In the genomic region with DNA sequence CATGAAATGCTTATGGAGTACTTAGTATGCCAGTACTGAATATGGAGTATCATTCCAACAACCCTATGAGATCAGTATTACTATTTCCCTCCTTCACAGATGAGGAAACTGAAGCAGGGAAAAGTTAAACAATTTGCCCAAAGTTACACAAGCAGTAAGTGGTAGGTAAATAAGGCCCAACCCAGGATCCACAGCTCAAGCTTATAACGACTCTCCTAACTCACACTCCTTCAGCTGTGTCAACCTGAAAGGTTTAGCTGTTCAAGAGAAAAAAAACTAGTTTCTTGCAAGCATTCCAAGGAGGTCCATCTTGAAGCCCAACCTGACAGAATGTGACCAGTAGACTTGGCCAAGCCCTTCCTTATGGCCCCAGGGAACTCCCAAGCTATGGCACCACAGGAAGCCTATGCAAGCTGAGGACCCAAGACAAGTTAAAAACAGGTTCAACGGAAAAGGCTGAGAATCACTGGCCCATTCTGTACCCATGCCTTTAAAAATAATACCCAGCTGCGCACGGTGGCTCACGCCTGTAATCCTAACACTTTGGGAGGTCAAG, we compare ENCODE assay signal across 1 cellular context.
TF ChIP-seq lines count a peak whose summit lies in the region.

No MANE protein-coding gene starts in this region.

TF ChIP-seq in IMR-90, 13 proteins besides CTCF, POLR2A, EP300 and RAD21:
- TF ChIP-seq, protein P1, sequence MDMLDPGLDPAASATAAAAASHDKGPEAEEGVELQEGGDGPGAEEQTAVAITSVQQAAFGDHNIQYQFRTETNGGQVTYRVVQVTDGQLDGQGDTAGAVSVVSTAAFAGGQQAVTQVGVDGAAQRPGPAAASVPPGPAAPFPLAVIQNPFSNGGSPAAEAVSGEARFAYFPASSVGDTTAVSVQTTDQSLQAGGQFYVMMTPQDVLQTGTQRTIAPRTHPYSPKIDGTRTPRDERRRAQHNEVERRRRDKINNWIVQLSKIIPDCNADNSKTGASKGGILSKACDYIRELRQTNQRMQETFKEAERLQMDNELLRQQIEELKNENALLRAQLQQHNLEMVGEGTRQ (IDR thresholded peaks at IDR 0.05; ENCODE audit: low read depth, low read length), result no peak
- TF ChIP-seq NFE2L2 (IDR thresholded peaks at IDR 0.05; ENCODE audit: low read depth, low read length) (no peak), RFX5 (IDR thresholded peaks at IDR 0.05; ENCODE audit: low read depth, low read length) (no peak)
